Comparison of ENCODE assay signal across 27 cellular contexts in genomic region chr3:171223396-171223795, GRCh38.
"Had no signal": no experiment of that assay in that cellular context is flagged by ENCODE, and none has a peak within 500 bp of the region (broad histone marks: within the 10 kb centered on the region; RNA-seq: fewer than 3 reads in every experiment).

No MANE protein-coding gene starts in this region.

- H3K27ac ChIP-seq: colonic mucosa, epithelial cell of prostate, esophagus squamous epithelium, heart right ventricle, left lung, lower lobe of right lung had no signal

- H3K4me1 Mint-ChIP-seq: mesothelial cell of epicardium, naive B cell had no signal

- ATAC-seq: effector memory CD8-positive, alpha-beta T cell; esophagus mucosa; heart right ventricle; left cardiac atrium; left lung; left ventricle myocardium superior; lower lobe of right lung; mucosa of descending colon had no signal

- FAIRE-seq: endometrium, islet of Langerhans, keratinocyte had no signal

- H3K36me3 Mint-ChIP-seq: naive B cell had no signal

- H3K27me3 ChIP-seq: colonic mucosa, esophagus squamous epithelium, gastrocnemius medialis, heart right ventricle, left lung had no signal

- H3K36me3 ChIP-seq: colonic mucosa, esophagus squamous epithelium, gastrocnemius medialis, left lung, lower lobe of right lung had no signal

- H3K27me3 Mint-ChIP-seq: dendritic cell treated with granulocyte-macrophage colony-stimulating factor and Interleukin-4, amounts not matched to agents 40 ng/mL and 50 ng/mL, for 4 days; effector memory CD8-positive, alpha-beta T cell; naive B cell had no signal

- H3K4me1 ChIP-seq: colonic mucosa, esophagus squamous epithelium, left lung, lower lobe of right lung had no signal

- H3K4me3 Mint-ChIP-seq: dendritic cell treated with granulocyte-macrophage colony-stimulating factor and Interleukin-4, amounts not matched to agents 40 ng/mL and 50 ng/mL, for 4 days; effector memory CD8-positive, alpha-beta T cell; endodermal cell; mesothelial cell of epicardium; naive B cell had no signal

- H3K4me3 ChIP-seq: colonic mucosa, esophagus squamous epithelium, gastrocnemius medialis, heart right ventricle, left lung, lower lobe of right lung, mucosa of descending colon had no signal

- H3K9me3 ChIP-seq: colonic mucosa, gastrocnemius medialis, mucosa of descending colon had no signal

- DNase-seq: colonic mucosa; cortex of kidney; effector CD8-positive, alpha-beta T cell; effector memory CD8-positive, alpha-beta T cell; endodermal cell; erythroblast; esophagus squamous epithelium; foreskin fibroblast; foreskin melanocyte; gastrocnemius medialis; glutamatergic neuron; heart right ventricle; hippocampal formation; left cardiac atrium; left ventricle myocardium superior; lower lobe of right lung; mesenchymal stem cell; mucosa of descending colon; naive B cell had no signal

- H3K27ac Mint-ChIP-seq: dendritic cell treated with granulocyte-macrophage colony-stimulating factor and Interleukin-4, amounts not matched to agents 40 ng/mL and 50 ng/mL, for 4 days; effector memory CD8-positive, alpha-beta T cell; endodermal cell; mesothelial cell of epicardium; naive B cell had no signal
